Comparison of ENCODE assay signal across 17 cellular contexts in genomic region chrX:154329284-154329683, GRCh38. TPM values are rescaled to one million over a fixed set of nuclear protein-coding genes. Genes with fewer than 3 reads are reported as not detected.
A peak's percentile ranks its signal among the peaks of the same experiment; 100 is the strongest.
DNase-seq lines count a peak whose midpoint lies in the region; ATAC-seq, FAIRE-seq and TF ChIP-seq lines count a peak whose summit lies in the region.
"Had no signal": no experiment of that assay in that cellular context is flagged by ENCODE, and none has a peak within 500 bp of the region (broad histone marks: within the 10 kb centered on the region; RNA-seq: fewer than 3 reads in every experiment).

No MANE protein-coding gene starts in this region.

- H3K27me3 Mint-ChIP-seq in activated CD4-positive, alpha-beta T cell treated with anti-CD3 and anti-CD28 coated beads, Interleukin-2, amount 10 ng/mL, durations not matched to agents 7 days and 5 days, result no peaks in the 10 kb centered on the region
- peaks cover 0 to 3% of the 10 kb centered on the region in 2 donors for H3K27me3 Mint-ChIP-seq in T-cell

- no peak for TF ChIP-seq CTCF in Peyer's patch (IDR thresholded peaks at IDR 0.05)
- TF ChIP-seq CTCF in gastrocnemius medialis (IDR thresholded peaks at IDR 0.05 in 4 of 5, conservative IDR thresholded peaks at IDR 0.05 in 1 of 5), result no peak

- H3K9me3 ChIP-seq in Peyer's patch (no peaks in the 10 kb centered on the region), gastrocnemius medialis (no peaks in the 10 kb centered on the region)
- H3K9me3 ChIP-seq: SK-N-SH had no signal

- in situ Hi-C loops in gastrocnemius medialis (cut with MboI; ENCODE audit: low sequenced_read_pairs in 4 of 4), result no loop called here

- H3K27ac Mint-ChIP-seq in activated CD4-positive, alpha-beta T cell treated with anti-CD3 and anti-CD28 coated beads, Interleukin-2, amount 10 ng/mL, durations not matched to agents 7 days and 5 days, result peak overlapping the region; percentile 28
- peak overlapping the region; percentile 83 to 91 for H3K27ac Mint-ChIP-seq in T-cell
- H3K27ac Mint-ChIP-seq: IgD-negative memory B cell; T-helper 1 cell treated with Interleukin-12 subunit alpha and Interleukin-12 subunit beta and Interleukin-4 antibody, amounts not matched to agents 30 μg/mL and 1 μg/mL, for 36 hours had no signal

- no peaks in the 10 kb centered on the region for H3K9me3 Mint-ChIP-seq in activated CD4-positive, alpha-beta T cell treated with anti-CD3 and anti-CD28 coated beads, Interleukin-2, amount 10 ng/mL, durations not matched to agents 7 days and 5 days
- no peaks in the 10 kb centered on the region for H3K9me3 Mint-ChIP-seq in T-cell
- H3K9me3 Mint-ChIP-seq: IgD-negative memory B cell; T-helper 1 cell treated with Interleukin-12 subunit alpha and Interleukin-12 subunit beta and Interleukin-4 antibody, amounts not matched to agents 30 μg/mL and 1 μg/mL, for 36 hours had no signal

- H3K27me3 ChIP-seq in Peyer's patch, result no peaks in the 10 kb centered on the region
- no peaks in the 10 kb centered on the region for H3K27me3 ChIP-seq in gastrocnemius medialis

- intact Hi-C loops in gastrocnemius medialis (cut with DNase I; ENCODE audit: low total_unique reads), result no loop called here

- no peak overlapping the region for H3K27ac ChIP-seq in Peyer's patch
- no peak overlapping the region for H3K27ac ChIP-seq in gastrocnemius medialis

- CTCF ChIA-PET in activated CD4-positive, alpha-beta T cell treated with anti-CD3 and anti-CD28 coated beads, Interleukin-2, amount 10 ng/mL, durations not matched to agents 7 days and 5 days (lab: Charles Lee), result interaction anchor here (0.7 kb wide), 1 partner anchor 12 kb away, joined by 3 read pairs; no protein-coding TSS in a partner anchor
- CTCF ChIA-PET in T-cell (lab: Charles Lee), result no interaction called here

- TF ChIP-seq POLR2A in GM12891 (IDR thresholded peaks at IDR 0.05; ENCODE audit: low read depth, low read length) (no peak), Peyer's patch (IDR thresholded peaks at IDR 0.05) (no peak), gastrocnemius medialis (IDR thresholded peaks at IDR 0.05) (no peak)

- no peaks in the 10 kb centered on the region for H3K36me3 Mint-ChIP-seq in activated CD4-positive, alpha-beta T cell treated with anti-CD3 and anti-CD28 coated beads, Interleukin-2, amount 10 ng/mL, durations not matched to agents 7 days and 5 days (ENCODE audit: low read depth)
- H3K36me3 Mint-ChIP-seq in T-cell, result no peaks in the 10 kb centered on the region
- H3K36me3 Mint-ChIP-seq: IgD-negative memory B cell had no signal

- H3K4me1 Mint-ChIP-seq in activated CD4-positive, alpha-beta T cell treated with anti-CD3 and anti-CD28 coated beads, Interleukin-2, amount 10 ng/mL, durations not matched to agents 7 days and 5 days, result peaks cover 53% of the 10 kb centered on the region
- peaks cover 44 to 58% (median 51%) of the 10 kb centered on the region in 3 donors for H3K4me1 Mint-ChIP-seq in T-cell

- POLR2A ChIA-PET in activated CD4-positive, alpha-beta T cell treated with anti-CD3 and anti-CD28 coated beads, Interleukin-2, amount 10 ng/mL, durations not matched to agents 7 days and 5 days (lab: Charles Lee), result no interaction called here
- POLR2A ChIA-PET in T-cell (lab: Charles Lee), result no interaction called here

- no peak for FAIRE-seq in GM12891 (lab: Jason Lieb, UNC)

- ATAC-seq in T-cell (replicated peaks in 1 of 4), result no peak
- ATAC-seq in gastrocnemius medialis, result no peak
- ATAC-seq: Right ventricle myocardium inferior had no signal

- no peak for DNase-seq in activated CD4-positive, alpha-beta T cell treated with anti-CD3 and anti-CD28 coated beads, Interleukin-2, amount 10 ng/mL, durations not matched to agents 7 days and 5 days
- DNase-seq in activated CD4-positive, alpha-beta T cell treated with anti-CD3 and anti-CD28 coated beads, Interleukin-2, amount 50 U/mL, for 4 hours, result no peak
- peak; percentile 4 for DNase-seq in NCI-H128 (lab: John Stamatoyannopoulos, UW; ENCODE audit: unreplicated experiment)
- DNase-seq in T-cell, result no peak
- no peak for DNase-seq in GM12891 (ENCODE audit: insufficient read length, low spot score)
- no peak for DNase-seq in Peyer's patch
- no peak for DNase-seq in globus pallidus (ENCODE audit: low spot score)
- no peak for DNase-seq in gastrocnemius medialis
- DNase-seq: AML-193, HCEC 1CT, NCI-H1694 treated with DMSO at 0.1 percent for 48 hours, SK-N-SH had no signal

- H3K4me1 ChIP-seq in Peyer's patch (no peaks in the 10 kb centered on the region), gastrocnemius medialis (peaks cover 7 to 10% of the 10 kb centered on the region in 2 donors)

- H3K4me3 Mint-ChIP-seq in activated CD4-positive, alpha-beta T cell treated with anti-CD3 and anti-CD28 coated beads, Interleukin-2, amount 10 ng/mL, durations not matched to agents 7 days and 5 days, result no peak overlapping the region
- H3K4me3 Mint-ChIP-seq in T-cell, result no peak overlapping the region
- H3K4me3 Mint-ChIP-seq: IgD-negative memory B cell; T-helper 1 cell treated with Interleukin-12 subunit alpha and Interleukin-12 subunit beta and Interleukin-4 antibody, amounts not matched to agents 30 μg/mL and 1 μg/mL, for 36 hours had no signal

- H3K36me3 ChIP-seq in Peyer's patch (no peaks in the 10 kb centered on the region), gastrocnemius medialis (no peaks in the 10 kb centered on the region)

- no peak overlapping the region for H3K4me3 ChIP-seq in Peyer's patch
- H3K4me3 ChIP-seq in gastrocnemius medialis, result no peak overlapping the region

TF ChIP-seq in GM12891, 5 proteins besides CTCF, POLR2A, EP300 and RAD21:
- no peak for TF ChIP-seq SPI1 (IDR thresholded peaks at IDR 0.05; ENCODE audit: low read depth, low read length)
- TF ChIP-seq TAF1 (IDR thresholded peaks at IDR 0.05; ENCODE audit: low read depth, low read length), result no peak
- TF ChIP-seq POU2F2 (IDR thresholded peaks at IDR 0.05; ENCODE audit: low read depth, low read length), result no peak
- TF ChIP-seq POLR2AphosphoS5 (IDR thresholded peaks at IDR 0.05; ENCODE audit: low read depth, low read length), result no peak
- TF ChIP-seq PAX5 (IDR thresholded peaks at IDR 0.05; ENCODE audit: insufficient read depth, low read length, severe bottlenecking), result no peak

RNA-seq across cellular contexts. Expression of gene TKTL1, which starts 33.7 kb away (rescaled TPM):
- 1 to 10 TPM; 4.2 to 5.2 TPM for total RNA-seq in activated CD4-positive, alpha-beta T cell treated with anti-CD3 and anti-CD28 coated beads, Interleukin-2, amount 10 ng/mL, durations not matched to agents 7 days and 5 days
- total RNA-seq in T-cell (1 to 10 TPM in 4 of 5 donors, under 1 TPM in 1; 0.60 to 5.5 (median 1.3) TPM), Peyer's patch (not detected), gastrocnemius medialis (under 1 TPM in 3 of 4 donors, not detected in 1; 0.09 to 0.36 (median 0.10) TPM)
- polyA plus RNA-seq in GM12891 (2012; ENCODE audit: low read depth, missing spikeins), result not detected
- total RNA-seq: HT1080, LHCN-M2 had no signal
- polyA plus RNA-seq: SK-N-SH had no signal

RNA-seq across cellular contexts. Expression of gene TEX28, which starts 34.4 kb away (rescaled TPM):
- not detected for total RNA-seq in activated CD4-positive, alpha-beta T cell treated with anti-CD3 and anti-CD28 coated beads, Interleukin-2, amount 10 ng/mL, durations not matched to agents 7 days and 5 days
- not detected for total RNA-seq in T-cell
- not detected for polyA plus RNA-seq in GM12891 (2012; ENCODE audit: low read depth, missing spikeins)
- not detected for total RNA-seq in Peyer's patch
- not detected for total RNA-seq in gastrocnemius medialis
- total RNA-seq: HT1080, LHCN-M2, Right ventricle myocardium inferior had no signal
- polyA plus RNA-seq: IgD-negative memory B cell, SK-N-SH had no signal

RNA-seq across cellular contexts. Expression of gene FLNA, which starts 45.1 kb away (rescaled TPM):
- total RNA-seq in activated CD4-positive, alpha-beta T cell treated with anti-CD3 and anti-CD28 coated beads, Interleukin-2, amount 10 ng/mL, durations not matched to agents 7 days and 5 days, result 1,000 to 10,000 TPM; 1,440 to 1,524 TPM
- total RNA-seq in T-cell (1,000 to 10,000 TPM in 4 of 5 donors, 100 to 1,000 TPM in 1; 893 to 1,483 (median 1,268) TPM), Peyer's patch (100 to 1,000 TPM; 143 to 663 (median 328) TPM), gastrocnemius medialis (100 to 1,000 TPM in 1 of 4 donors, 10 to 100 TPM in 3; 23.9 to 128 (median 88.9) TPM)
- 184 TPM for polyA plus RNA-seq in GM12891 (2012; ENCODE audit: low read depth, missing spikeins)

RNA-seq across cellular contexts. Expression of gene EMD, which starts 49.8 kb away (rescaled TPM):
- total RNA-seq in activated CD4-positive, alpha-beta T cell treated with anti-CD3 and anti-CD28 coated beads, Interleukin-2, amount 10 ng/mL, durations not matched to agents 7 days and 5 days, result 10 to 100 TPM; 52.1 to 59.9 TPM
- 100 to 1,000 TPM in 2 of 5 donors, 10 to 100 TPM in 3; 73.4 to 136 (median 80.4) TPM for total RNA-seq in T-cell
- 51.9 TPM for polyA plus RNA-seq in GM12891 (2012; ENCODE audit: low read depth, missing spikeins)
- total RNA-seq in Peyer's patch, result 10 to 100 TPM; 21.7 to 31.4 (median 26.6) TPM
- total RNA-seq in gastrocnemius medialis, result 10 to 100 TPM; 36.2 to 61.5 (median 53.2) TPM
